Comparison of ENCODE assay signal across 12 cellular contexts in the genomic region with DNA sequence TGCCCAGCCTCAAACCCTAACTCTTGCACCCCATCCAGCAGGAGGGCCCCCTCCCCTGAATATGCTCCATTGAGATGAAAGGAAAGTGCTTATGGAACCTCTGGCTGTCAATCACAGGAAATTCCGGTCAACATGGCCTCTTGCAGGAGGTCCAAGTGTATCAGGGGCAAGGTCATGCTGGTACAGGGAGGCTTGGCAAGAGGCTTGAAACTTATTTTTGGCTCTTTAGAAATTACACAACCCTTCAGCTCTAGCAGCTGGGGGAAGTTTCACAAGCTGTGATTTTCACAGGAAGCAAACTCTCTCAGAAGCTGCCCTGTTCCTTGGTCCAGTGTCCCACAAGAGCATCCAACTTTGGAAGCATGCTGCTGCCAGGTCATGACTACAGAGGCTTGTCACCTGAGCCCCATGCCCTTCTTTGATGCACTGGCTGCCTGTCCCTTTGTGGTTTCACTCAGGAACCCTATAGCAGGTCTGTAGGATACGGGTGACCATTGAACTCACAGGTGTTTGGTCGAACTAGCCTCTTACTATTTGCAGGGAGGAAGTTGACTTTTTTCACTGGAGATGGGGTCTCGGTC. TPM values are rescaled to one million over a fixed set of nuclear protein-coding genes. Genes with fewer than 3 reads are reported as not detected.
DNase-seq lines count a peak whose midpoint lies in the region; ATAC-seq and TF ChIP-seq lines count a peak whose summit lies in the region.
"Had no signal": no experiment of that assay in that cellular context is flagged by ENCODE, and none has a peak within 500 bp of the region (broad histone marks: within the 10 kb centered on the region; RNA-seq: fewer than 3 reads in every experiment).

No MANE protein-coding gene starts in this region.

- DNase-seq in MM.1S, result peak; percentile 75
- peak in 2 of 4 donors; percentile 41 to 50 for DNase-seq in body of pancreas
- peak; percentile 50 for DNase-seq in lower lobe of right lung
- no peak for DNase-seq in aorta
- DNase-seq in chondrocyte (ENCODE audit: low spot score), result no peak
- DNase-seq in SK-N-DZ (ENCODE audit: low spot score), result no peak
- no peak for DNase-seq in dorsolateral prefrontal cortex
- DNase-seq: activated CD4-positive, alpha-beta T cell treated with anti-CD3 and anti-CD28 coated beads for 48 hours; Caco-2; KG1; NCI-H2081 had no signal

- no peak for TF ChIP-seq POLR2A in body of pancreas (IDR thresholded peaks at IDR 0.05)

- no peak overlapping the region for H3K4me3 Mint-ChIP-seq in chondrocyte (ENCODE audit: unreplicated experiment)

- H3K36me3 Mint-ChIP-seq in chondrocyte (ENCODE audit: low read depth), result no peaks in the 10 kb centered on the region

- H3K27me3 Mint-ChIP-seq in chondrocyte (ENCODE audit: low read depth), result no peaks in the 10 kb centered on the region

- no peaks in the 10 kb centered on the region for H3K9me2 ChIP-seq in MM.1S (replicated peaks; ENCODE audit: insufficient read depth, low read length)

- H3K4me1 ChIP-seq in MM.1S (ENCODE audit: low read length), result peaks cover 21% of the 10 kb centered on the region
- peaks cover 9% of the 10 kb centered on the region for H3K4me1 ChIP-seq in body of pancreas
- H3K4me1 ChIP-seq in lower lobe of right lung, result peaks cover 19% of the 10 kb centered on the region
- no peaks in the 10 kb centered on the region for H3K4me1 ChIP-seq in aorta (ENCODE audit: control insufficient read depth in 1 of 2, insufficient read depth in 2 of 2, low read length in 2 of 2)
- H3K4me1 ChIP-seq: Caco-2 had no signal

- no peaks in the 10 kb centered on the region for H3K9me3 ChIP-seq in MM.1S (replicated peaks; ENCODE audit: insufficient read depth, low read length)
- H3K9me3 ChIP-seq in body of pancreas, result no peaks in the 10 kb centered on the region
- H3K9me3 ChIP-seq in lower lobe of right lung, result no peaks in the 10 kb centered on the region
- H3K9me3 ChIP-seq in aorta (ENCODE audit: control insufficient read depth, low read length), result no peaks in the 10 kb centered on the region
- H3K9me3 ChIP-seq: Caco-2 had no signal

- H3K36me3 ChIP-seq in MM.1S (replicated peaks; ENCODE audit: insufficient read depth, low read length), result no peaks in the 10 kb centered on the region
- H3K36me3 ChIP-seq in body of pancreas (replicated peaks in 1 of 2; ENCODE audit: insufficient read depth in 1 of 2, low read depth in 2 of 2), result no peaks in the 10 kb centered on the region
- no peaks in the 10 kb centered on the region for H3K36me3 ChIP-seq in lower lobe of right lung
- H3K36me3 ChIP-seq in aorta (ENCODE audit: control insufficient read depth in 1 of 2, insufficient read depth in 2 of 2, low read length in 1 of 2), result no peaks in the 10 kb centered on the region

- H3F3A ChIP-seq in MM.1S (ENCODE audit: insufficient read depth, low read length), result peaks cover 16% of the 10 kb centered on the region

- TF ChIP-seq CTCF in MM.1S (IDR thresholded peaks at IDR 0.05; ENCODE audit: low read length) (no peak), body of pancreas (IDR thresholded peaks at IDR 0.05) (no peak), lower lobe of right lung (IDR thresholded peaks at IDR 0.05) (no peak), chondrocyte (IDR thresholded peaks at IDR 0.05) (no peak), dorsolateral prefrontal cortex (IDR thresholded peaks at IDR 0.05 in 54 of 56, conservative IDR thresholded peaks at IDR 0.05 in 2 of 56; ENCODE audit: low read depth in 1 of 56, partially characterized antibody in 56 of 56) (no peak)

- H2AFZ ChIP-seq in MM.1S (ENCODE audit: low read length), result no peak overlapping the region

- no peak overlapping the region for H3K4me3 ChIP-seq in MM.1S (ENCODE audit: low read length)
- no peak overlapping the region for H3K4me3 ChIP-seq in body of pancreas
- H3K4me3 ChIP-seq in lower lobe of right lung, result no peak overlapping the region
- no peak overlapping the region for H3K4me3 ChIP-seq in aorta (ENCODE audit: low read length in 2 of 2)
- no peak overlapping the region for H3K4me3 ChIP-seq in dorsolateral prefrontal cortex

- peak overlapping the region; percentile 26 for H3K4me2 ChIP-seq in MM.1S (ENCODE audit: low read depth, low read length)

- H3K27me3 ChIP-seq in MM.1S (replicated peaks; ENCODE audit: insufficient read depth, low read length) (no peaks in the 10 kb centered on the region), body of pancreas (no peaks in the 10 kb centered on the region), lower lobe of right lung (ENCODE audit: low read depth) (no peaks in the 10 kb centered on the region), aorta (ENCODE audit: control insufficient read depth in 1 of 2, insufficient read depth in 2 of 2, low read length in 1 of 2) (no peaks in the 10 kb centered on the region), dorsolateral prefrontal cortex (no peaks in the 10 kb centered on the region)

- H3K4me1 Mint-ChIP-seq in chondrocyte (ENCODE audit: low read depth), result no peaks in the 10 kb centered on the region

- WGBS in body of pancreas, 2 donors, result 36 to 67% methylated on average over 1 to 4 of the region's 4 CpGs
- 57 to 65% methylated on average over 4 of the region's 4 CpGs for WGBS in aorta, 2 donors

- no peaks in the 10 kb centered on the region for H3K9me3 Mint-ChIP-seq in chondrocyte (ENCODE audit: low read depth)

- intact Hi-C loops in body of pancreas (cut with DNase I) (no loop called here), lower lobe of right lung (cut with DNase I) (no loop called here), aorta (cut with DNase I) (no loop called here), dorsolateral prefrontal cortex (cut with DNase I) (no loop called here)

- H3K27ac Mint-ChIP-seq in chondrocyte (ENCODE audit: unreplicated experiment), result no peak overlapping the region

- H3K9ac ChIP-seq in MM.1S (ENCODE audit: low read length), result peak overlapping the region; percentile 8; the same call in 1 of the 2 replicates

- H3K27ac ChIP-seq in MM.1S (ENCODE audit: low read length) (peak overlapping the region; percentile 64; the same call in 1 of the 2 replicates), body of pancreas (peak overlapping the region in 1 of 4 donors; percentile 27), lower lobe of right lung (peak overlapping the region; percentile 56), aorta (ENCODE audit: low read depth in 1 of 2, low read length in 2 of 2) (no peak overlapping the region), dorsolateral prefrontal cortex (peak overlapping the region in 17 of 59 donors; percentile 10 to 58 (median 30))

- H4K20me1 ChIP-seq in MM.1S (ENCODE audit: insufficient read depth, low read length), result no peaks in the 10 kb centered on the region

- H3K79me2 ChIP-seq in MM.1S (ENCODE audit: low read length), result peaks cover 18% of the 10 kb centered on the region

- ATAC-seq in body of pancreas, result peak; percentile 48
- ATAC-seq in lower lobe of right lung, result peak; percentile 82 to 84
- ATAC-seq in aorta (ENCODE audit: low FRiP score), result peak; percentile 22

RNA-seq across cellular contexts. Expression of gene ASF1B, which starts 8.4 kb away (rescaled TPM):
- 1 to 10 TPM in 1 of 2 donors, under 1 TPM in 1; 0.26 to 1.6 TPM for total RNA-seq in body of pancreas
- total RNA-seq in lower lobe of right lung, result 2.6 TPM
- total RNA-seq in aorta, result 1 to 10 TPM; 1.4 to 2.0 TPM
- polyA plus RNA-seq in aorta, result 1 to 10 TPM in 1 of 2 donors, under 1 TPM in 1; 0.49 to 1.3 TPM
- total RNA-seq in chondrocyte, result 2.8 to 11.3 TPM (median 3.6 TPM) in 3 replicates
- 75.4 and 92.6 TPM in 2 replicates for polyA plus RNA-seq in SK-N-DZ (2014; cell fraction: cytosol; rRNA removed)
- 27.8 and 41.8 TPM in 2 replicates for polyA plus RNA-seq in SK-N-DZ (2014; cell fraction: nucleus; rRNA removed)
- total RNA-seq in dorsolateral prefrontal cortex, result 1 to 10 TPM in 13 of 120 experiments, under 1 TPM in 42, not detected in 65; 0.22 to 2.4 (median 0.63) TPM

RNA-seq across cellular contexts. Expression of gene PRKACA, which starts 10.5 kb away (rescaled TPM):
- 10 to 100 TPM; 15.5 to 22.6 TPM for total RNA-seq in body of pancreas
- total RNA-seq in lower lobe of right lung, result 87.1 TPM
- total RNA-seq in aorta, result 100 to 1,000 TPM; 123 to 125 TPM
- 10 to 100 TPM; 53.7 to 56.3 TPM for polyA plus RNA-seq in aorta
- 81.4 to 103 TPM (median 88.2 TPM) in 3 replicates for total RNA-seq in chondrocyte
- 42.1 and 57.4 TPM in 2 replicates for polyA plus RNA-seq in SK-N-DZ (2014; cell fraction: cytosol; rRNA removed)
- polyA plus RNA-seq in SK-N-DZ (2014; cell fraction: nucleus; rRNA removed), result 15.8 and 25.2 TPM in 2 replicates
- total RNA-seq in dorsolateral prefrontal cortex, result 100 to 1,000 TPM in 118 of 120 experiments, 10 to 100 TPM in 2; 87.9 to 222 (median 163) TPM

RNA-seq across cellular contexts. Expression of gene SAMD1, which starts 37.5 kb away (rescaled TPM):
- total RNA-seq in body of pancreas, result 10 to 100 TPM; 11.2 to 22.1 TPM
- 51.4 TPM for total RNA-seq in lower lobe of right lung
- 10 to 100 TPM; 28.1 to 32.9 TPM for total RNA-seq in aorta
- 10 to 100 TPM; 27.4 to 28.4 TPM for polyA plus RNA-seq in aorta
- 41.8 to 48.8 TPM (median 42.5 TPM) in 3 replicates for total RNA-seq in chondrocyte
- polyA plus RNA-seq in SK-N-DZ (2014; cell fraction: cytosol; rRNA removed), result 65.0 and 85.3 TPM in 2 replicates
- polyA plus RNA-seq in SK-N-DZ (2014; cell fraction: nucleus; rRNA removed), result 72.7 and 75.8 TPM in 2 replicates
- 100 to 1,000 TPM in 1 of 120 experiments, 10 to 100 TPM in 119; 30.2 to 108 (median 43.1) TPM for total RNA-seq in dorsolateral prefrontal cortex

RNA-seq across cellular contexts. Expression of gene C19orf67, which starts 42.4 kb away (rescaled TPM):
- total RNA-seq in body of pancreas, result not detected
- not detected for total RNA-seq in lower lobe of right lung
- not detected for total RNA-seq in aorta
- polyA plus RNA-seq in aorta, result not detected
- not detected in 3 replicates for total RNA-seq in chondrocyte
- polyA plus RNA-seq in SK-N-DZ (2014; cell fraction: cytosol; rRNA removed), result not detected in 2 replicates
- 2.9 TPM in 1 of 2 replicates, not detected in the other for polyA plus RNA-seq in SK-N-DZ (2014; cell fraction: nucleus; rRNA removed)
- not detected for total RNA-seq in dorsolateral prefrontal cortex
- total RNA-seq: Caco-2, mononuclear cell had no signal

RNA-seq across cellular contexts. Expression of gene MISP3, which starts 55.4 kb away (rescaled TPM):
- total RNA-seq in body of pancreas, result 10 to 100 TPM; 21.1 to 25.7 TPM
- 7.1 TPM for total RNA-seq in lower lobe of right lung
- 1 to 10 TPM; 1.2 to 2.2 TPM for total RNA-seq in aorta
- polyA plus RNA-seq in aorta, result 1 to 10 TPM; 4.7 to 6.6 TPM
- 1.00 to 3.7 TPM (median 2.0 TPM) in 3 replicates for total RNA-seq in chondrocyte
- polyA plus RNA-seq in SK-N-DZ (2014; cell fraction: cytosol; rRNA removed), result 1.3 and 2.7 TPM in 2 replicates
- 2.3 and 3.9 TPM in 2 replicates for polyA plus RNA-seq in SK-N-DZ (2014; cell fraction: nucleus; rRNA removed)
- total RNA-seq in dorsolateral prefrontal cortex, result 10 to 100 TPM in 103 of 120 experiments, 1 to 10 TPM in 17; 7.2 to 23.3 (median 13.0) TPM

Comparison
In these comparisons a context has a peak if more than half of its experiments do, and no peak if none do; other contexts are left out.
1. DNase-seq: peak in MM.1S (single experiment) and lower lobe of right lung (single experiment); none in aorta (0 of 2), chondrocyte (single experiment), SK-N-DZ (single experiment) and dorsolateral prefrontal cortex (0 of 10).
2. H3K27ac ChIP-seq: peak in MM.1S (single experiment) and lower lobe of right lung (single experiment); none in aorta (0 of 2).
3. ATAC-seq: peak in every context shown above with its lines; median percentile 83 in lower lobe of right lung; 48 in body of pancreas; 22 in aorta.